1 cellular context compared by ENCODE assay signal in the genomic region with DNA sequence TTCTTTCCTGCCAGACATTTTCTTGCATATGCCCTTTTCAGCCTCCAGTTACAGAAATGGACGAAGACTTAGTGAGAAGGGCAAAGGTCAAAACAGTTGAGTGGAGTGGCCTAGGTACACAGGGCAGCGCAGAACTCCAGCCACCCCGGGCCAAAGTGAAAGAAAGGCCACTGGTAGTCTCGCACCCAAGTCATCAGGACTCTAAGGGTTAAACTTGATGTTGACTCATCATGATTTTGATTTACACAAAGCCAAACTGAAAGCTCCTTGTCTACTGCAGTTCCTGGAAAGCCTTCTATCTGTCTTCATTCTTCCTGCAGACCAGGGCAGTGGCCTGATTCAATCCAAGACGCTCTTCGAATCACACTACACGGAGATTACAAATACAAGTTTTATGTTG.
A peak's percentile ranks its signal among the peaks of the same experiment; 100 is the strongest.
TF ChIP-seq lines count a peak whose summit lies in the region.

No MANE protein-coding gene starts in this region.

TF ChIP-seq in K562, 482 proteins besides CTCF, POLR2A, EP300 and RAD21 (continued from another document and continues in another):
- no peak for TF ChIP-seq FIP1L1 (IDR thresholded peaks at IDR 0.05; ENCODE audit: low read depth, low read length, poor library complexity, severe bottlenecking)
- TF ChIP-seq RFX5 (IDR thresholded peaks at IDR 0.05; ENCODE audit: low read depth, low read length) = no peak
- TF ChIP-seq RCOR1 (IDR thresholded peaks at IDR 0.05; ENCODE audit: borderline replicate concordance in 1 of 2, low read depth in 2 of 2, low read length in 2 of 2) = peak; percentile 95 to 99
- no peak for TF ChIP-seq CBX8 (IDR thresholded peaks at IDR 0.05; ENCODE audit: borderline replicate concordance, extremely low read depth, low read depth, low read length, poor library complexity, severe bottlenecking)
- peak; percentile 95 for TF ChIP-seq MEIS2 (IDR thresholded peaks at IDR 0.05; ENCODE audit: partially characterized antibody)
- 0 out of 4 replicates have a peak, but pooled peaks of 1 of the 2 experiments have one; percentile 15 for TF ChIP-seq SIN3A (IDR thresholded peaks at IDR 0.05; ENCODE audit: borderline replicate concordance in 2 of 2, control insufficient read depth in 1 of 2, low read depth in 2 of 2, low read length in 2 of 2)
- TF ChIP-seq TFAM (CRISPR knock-in tag; conservative IDR thresholded peaks at IDR 0.05) = no peak
- TF ChIP-seq, protein P1, sequence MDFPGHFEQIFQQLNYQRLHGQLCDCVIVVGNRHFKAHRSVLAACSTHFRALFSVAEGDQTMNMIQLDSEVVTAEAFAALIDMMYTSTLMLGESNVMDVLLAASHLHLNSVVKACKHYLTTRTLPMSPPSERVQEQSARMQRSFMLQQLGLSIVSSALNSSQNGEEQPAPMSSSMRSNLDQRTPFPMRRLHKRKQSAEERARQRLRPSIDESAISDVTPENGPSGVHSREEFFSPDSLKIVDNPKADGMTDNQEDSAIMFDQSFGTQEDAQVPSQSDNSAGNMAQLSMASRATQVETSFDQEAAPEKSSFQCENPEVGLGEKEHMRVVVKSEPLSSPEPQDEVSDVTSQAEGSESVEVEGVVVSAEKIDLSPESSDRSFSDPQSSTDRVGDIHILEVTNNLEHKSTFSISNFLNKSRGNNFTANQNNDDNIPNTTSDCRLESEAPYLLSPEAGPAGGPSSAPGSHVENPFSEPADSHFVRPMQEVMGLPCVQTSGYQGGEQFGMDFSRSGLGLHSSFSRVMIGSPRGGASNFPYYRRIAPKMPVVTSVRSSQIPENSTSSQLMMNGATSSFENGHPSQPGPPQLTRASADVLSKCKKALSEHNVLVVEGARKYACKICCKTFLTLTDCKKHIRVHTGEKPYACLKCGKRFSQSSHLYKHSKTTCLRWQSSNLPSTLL (IDR thresholded peaks at IDR 0.05) = no peak
- TF ChIP-seq, protein P2, sequence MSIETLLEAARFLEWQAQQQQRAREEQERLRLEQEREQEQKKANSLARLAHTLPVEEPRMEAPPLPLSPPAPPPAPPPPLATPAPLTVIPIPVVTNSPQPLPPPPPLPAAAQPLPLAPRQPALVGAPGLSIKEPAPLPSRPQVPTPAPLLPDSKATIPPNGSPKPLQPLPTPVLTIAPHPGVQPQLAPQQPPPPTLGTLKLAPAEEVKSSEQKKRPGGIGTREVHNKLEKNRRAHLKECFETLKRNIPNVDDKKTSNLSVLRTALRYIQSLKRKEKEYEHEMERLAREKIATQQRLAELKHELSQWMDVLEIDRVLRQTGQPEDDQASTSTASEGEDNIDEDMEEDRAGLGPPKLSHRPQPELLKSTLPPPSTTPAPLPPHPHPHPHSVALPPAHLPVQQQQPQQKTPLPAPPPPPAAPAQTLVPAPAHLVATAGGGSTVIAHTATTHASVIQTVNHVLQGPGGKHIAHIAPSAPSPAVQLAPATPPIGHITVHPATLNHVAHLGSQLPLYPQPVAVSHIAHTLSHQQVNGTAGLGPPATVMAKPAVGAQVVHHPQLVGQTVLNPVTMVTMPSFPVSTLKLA (conservative IDR thresholded peaks at IDR 0.05) = 0 out of 4 replicates have a peak, but pooled peaks of 1 of the 2 experiments have one; percentile 43
- TF ChIP-seq CBFA2T2 (conservative IDR thresholded peaks at IDR 0.05) = peak; percentile 58
- TF ChIP-seq, protein P3, sequence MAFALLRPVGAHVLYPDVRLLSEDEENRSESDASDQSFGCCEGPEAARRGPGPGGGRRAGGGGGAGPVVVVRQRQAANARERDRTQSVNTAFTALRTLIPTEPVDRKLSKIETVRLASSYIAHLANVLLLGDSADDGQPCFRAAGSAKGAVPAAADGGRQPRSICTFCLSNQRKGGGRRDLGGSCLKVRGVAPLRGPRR (CRISPR knock-in tag; IDR thresholded peaks at IDR 0.05) = no peak
- TF ChIP-seq, protein P4, sequence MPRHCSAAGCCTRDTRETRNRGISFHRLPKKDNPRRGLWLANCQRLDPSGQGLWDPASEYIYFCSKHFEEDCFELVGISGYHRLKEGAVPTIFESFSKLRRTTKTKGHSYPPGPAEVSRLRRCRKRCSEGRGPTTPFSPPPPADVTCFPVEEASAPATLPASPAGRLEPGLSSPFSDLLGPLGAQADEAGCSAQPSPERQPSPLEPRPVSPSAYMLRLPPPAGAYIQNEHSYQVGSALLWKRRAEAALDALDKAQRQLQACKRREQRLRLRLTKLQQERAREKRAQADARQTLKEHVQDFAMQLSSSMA (CRISPR knock-in tag; IDR thresholded peaks at IDR 0.05) = no peak
- TF ChIP-seq ATF7 (IDR thresholded peaks at IDR 0.05) = peak; percentile 45; the same call in 1 of the 2 replicates
- no peak for TF ChIP-seq NR2C1 (IDR thresholded peaks at IDR 0.05)
- TF ChIP-seq NR2C1 (tag; IDR thresholded peaks at IDR 0.05) = peak; percentile 65
- TF ChIP-seq, protein P5, sequence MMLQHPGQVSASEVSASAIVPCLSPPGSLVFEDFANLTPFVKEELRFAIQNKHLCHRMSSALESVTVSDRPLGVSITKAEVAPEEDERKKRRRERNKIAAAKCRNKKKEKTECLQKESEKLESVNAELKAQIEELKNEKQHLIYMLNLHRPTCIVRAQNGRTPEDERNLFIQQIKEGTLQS (IDR thresholded peaks at IDR 0.05) = peak; percentile 85
- TF ChIP-seq, protein P5 (CRISPR knock-in tag; conservative IDR thresholded peaks at IDR 0.05) = no peak
- TF ChIP-seq MCM5 (IDR thresholded peaks at IDR 0.05; ENCODE audit: low read depth) = no peak
- TF ChIP-seq FOXK2 (conservative IDR thresholded peaks at IDR 0.05 in 1 of 2, IDR thresholded peaks at IDR 0.05 in 1 of 2; ENCODE audit: low read depth in 2 of 2) = no peak
- TF ChIP-seq, protein P6, sequence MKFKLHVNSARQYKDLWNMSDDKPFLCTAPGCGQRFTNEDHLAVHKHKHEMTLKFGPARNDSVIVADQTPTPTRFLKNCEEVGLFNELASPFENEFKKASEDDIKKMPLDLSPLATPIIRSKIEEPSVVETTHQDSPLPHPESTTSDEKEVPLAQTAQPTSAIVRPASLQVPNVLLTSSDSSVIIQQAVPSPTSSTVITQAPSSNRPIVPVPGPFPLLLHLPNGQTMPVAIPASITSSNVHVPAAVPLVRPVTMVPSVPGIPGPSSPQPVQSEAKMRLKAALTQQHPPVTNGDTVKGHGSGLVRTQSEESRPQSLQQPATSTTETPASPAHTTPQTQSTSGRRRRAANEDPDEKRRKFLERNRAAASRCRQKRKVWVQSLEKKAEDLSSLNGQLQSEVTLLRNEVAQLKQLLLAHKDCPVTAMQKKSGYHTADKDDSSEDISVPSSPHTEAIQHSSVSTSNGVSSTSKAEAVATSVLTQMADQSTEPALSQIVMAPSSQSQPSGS (CRISPR knock-in tag; IDR thresholded peaks at IDR 0.05) = no peak
- TF ChIP-seq ZNF695 (CRISPR knock-in tag; IDR thresholded peaks at IDR 0.05) = no peak
- TF ChIP-seq SLC30A9 (CRISPR knock-in tag; IDR thresholded peaks at IDR 0.05) = no peak
- TF ChIP-seq, protein P7, sequence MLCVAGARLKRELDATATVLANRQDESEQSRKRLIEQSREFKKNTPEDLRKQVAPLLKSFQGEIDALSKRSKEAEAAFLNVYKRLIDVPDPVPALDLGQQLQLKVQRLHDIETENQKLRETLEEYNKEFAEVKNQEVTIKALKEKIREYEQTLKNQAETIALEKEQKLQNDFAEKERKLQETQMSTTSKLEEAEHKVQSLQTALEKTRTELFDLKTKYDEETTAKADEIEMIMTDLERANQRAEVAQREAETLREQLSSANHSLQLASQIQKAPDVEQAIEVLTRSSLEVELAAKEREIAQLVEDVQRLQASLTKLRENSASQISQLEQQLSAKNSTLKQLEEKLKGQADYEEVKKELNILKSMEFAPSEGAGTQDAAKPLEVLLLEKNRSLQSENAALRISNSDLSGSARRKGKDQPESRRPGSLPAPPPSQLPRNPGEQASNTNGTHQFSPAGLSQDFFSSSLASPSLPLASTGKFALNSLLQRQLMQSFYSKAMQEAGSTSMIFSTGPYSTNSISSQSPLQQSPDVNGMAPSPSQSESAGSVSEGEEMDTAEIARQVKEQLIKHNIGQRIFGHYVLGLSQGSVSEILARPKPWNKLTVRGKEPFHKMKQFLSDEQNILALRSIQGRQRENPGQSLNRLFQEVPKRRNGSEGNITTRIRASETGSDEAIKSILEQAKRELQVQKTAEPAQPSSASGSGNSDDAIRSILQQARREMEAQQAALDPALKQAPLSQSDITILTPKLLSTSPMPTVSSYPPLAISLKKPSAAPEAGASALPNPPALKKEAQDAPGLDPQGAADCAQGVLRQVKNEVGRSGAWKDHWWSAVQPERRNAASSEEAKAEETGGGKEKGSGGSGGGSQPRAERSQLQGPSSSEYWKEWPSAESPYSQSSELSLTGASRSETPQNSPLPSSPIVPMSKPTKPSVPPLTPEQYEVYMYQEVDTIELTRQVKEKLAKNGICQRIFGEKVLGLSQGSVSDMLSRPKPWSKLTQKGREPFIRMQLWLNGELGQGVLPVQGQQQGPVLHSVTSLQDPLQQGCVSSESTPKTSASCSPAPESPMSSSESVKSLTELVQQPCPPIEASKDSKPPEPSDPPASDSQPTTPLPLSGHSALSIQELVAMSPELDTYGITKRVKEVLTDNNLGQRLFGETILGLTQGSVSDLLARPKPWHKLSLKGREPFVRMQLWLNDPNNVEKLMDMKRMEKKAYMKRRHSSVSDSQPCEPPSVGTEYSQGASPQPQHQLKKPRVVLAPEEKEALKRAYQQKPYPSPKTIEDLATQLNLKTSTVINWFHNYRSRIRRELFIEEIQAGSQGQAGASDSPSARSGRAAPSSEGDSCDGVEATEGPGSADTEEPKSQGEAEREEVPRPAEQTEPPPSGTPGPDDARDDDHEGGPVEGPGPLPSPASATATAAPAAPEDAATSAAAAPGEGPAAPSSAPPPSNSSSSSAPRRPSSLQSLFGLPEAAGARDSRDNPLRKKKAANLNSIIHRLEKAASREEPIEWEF (CRISPR knock-in tag; IDR thresholded peaks at IDR 0.05) = no peak
- peak; percentile 68 for TF ChIP-seq NCOR1 (IDR thresholded peaks at IDR 0.05)
- TF ChIP-seq, protein P8, sequence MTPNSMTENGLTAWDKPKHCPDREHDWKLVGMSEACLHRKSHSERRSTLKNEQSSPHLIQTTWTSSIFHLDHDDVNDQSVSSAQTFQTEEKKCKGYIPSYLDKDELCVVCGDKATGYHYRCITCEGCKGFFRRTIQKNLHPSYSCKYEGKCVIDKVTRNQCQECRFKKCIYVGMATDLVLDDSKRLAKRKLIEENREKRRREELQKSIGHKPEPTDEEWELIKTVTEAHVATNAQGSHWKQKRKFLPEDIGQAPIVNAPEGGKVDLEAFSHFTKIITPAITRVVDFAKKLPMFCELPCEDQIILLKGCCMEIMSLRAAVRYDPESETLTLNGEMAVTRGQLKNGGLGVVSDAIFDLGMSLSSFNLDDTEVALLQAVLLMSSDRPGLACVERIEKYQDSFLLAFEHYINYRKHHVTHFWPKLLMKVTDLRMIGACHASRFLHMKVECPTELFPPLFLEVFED (CRISPR knock-in tag; conservative IDR thresholded peaks at IDR 0.05) = no peak
- peak; percentile 74 for TF ChIP-seq C11orf30 (IDR thresholded peaks at IDR 0.05; ENCODE audit: low read depth)
- peak; percentile 45; the same call in 1 of the 2 replicates for TF ChIP-seq TEAD4 (IDR thresholded peaks at IDR 0.05; ENCODE audit: low read length)
- no peak for TF ChIP-seq TEAD4 (CRISPR knock-in tag; IDR thresholded peaks at IDR 0.05; ENCODE audit: borderline replicate concordance)
- TF ChIP-seq, protein P9, sequence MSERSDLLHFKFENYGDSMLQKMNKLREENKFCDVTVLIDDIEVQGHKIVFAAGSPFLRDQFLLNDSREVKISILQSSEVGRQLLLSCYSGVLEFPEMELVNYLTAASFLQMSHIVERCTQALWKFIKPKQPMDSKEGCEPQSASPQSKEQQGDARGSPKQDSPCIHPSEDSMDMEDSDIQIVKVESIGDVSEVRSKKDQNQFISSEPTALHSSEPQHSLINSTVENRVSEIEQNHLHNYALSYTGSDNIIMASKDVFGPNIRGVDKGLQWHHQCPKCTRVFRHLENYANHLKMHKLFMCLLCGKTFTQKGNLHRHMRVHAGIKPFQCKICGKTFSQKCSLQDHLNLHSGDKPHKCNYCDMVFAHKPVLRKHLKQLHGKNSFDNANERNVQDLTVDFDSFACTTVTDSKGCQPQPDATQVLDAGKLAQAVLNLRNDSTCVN (CRISPR knock-in tag; IDR thresholded peaks at IDR 0.05) = no peak
- TF ChIP-seq, protein P10, sequence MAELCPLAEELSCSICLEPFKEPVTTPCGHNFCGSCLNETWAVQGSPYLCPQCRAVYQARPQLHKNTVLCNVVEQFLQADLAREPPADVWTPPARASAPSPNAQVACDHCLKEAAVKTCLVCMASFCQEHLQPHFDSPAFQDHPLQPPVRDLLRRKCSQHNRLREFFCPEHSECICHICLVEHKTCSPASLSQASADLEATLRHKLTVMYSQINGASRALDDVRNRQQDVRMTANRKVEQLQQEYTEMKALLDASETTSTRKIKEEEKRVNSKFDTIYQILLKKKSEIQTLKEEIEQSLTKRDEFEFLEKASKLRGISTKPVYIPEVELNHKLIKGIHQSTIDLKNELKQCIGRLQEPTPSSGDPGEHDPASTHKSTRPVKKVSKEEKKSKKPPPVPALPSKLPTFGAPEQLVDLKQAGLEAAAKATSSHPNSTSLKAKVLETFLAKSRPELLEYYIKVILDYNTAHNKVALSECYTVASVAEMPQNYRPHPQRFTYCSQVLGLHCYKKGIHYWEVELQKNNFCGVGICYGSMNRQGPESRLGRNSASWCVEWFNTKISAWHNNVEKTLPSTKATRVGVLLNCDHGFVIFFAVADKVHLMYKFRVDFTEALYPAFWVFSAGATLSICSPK (IDR thresholded peaks at IDR 0.05; ENCODE audit: borderline replicate concordance) = no peak
- peak; percentile 27; the same call in 1 of the 2 replicates for TF ChIP-seq ZFX (CRISPR knock-in tag; IDR thresholded peaks at IDR 0.05)
- TF ChIP-seq, protein P11, sequence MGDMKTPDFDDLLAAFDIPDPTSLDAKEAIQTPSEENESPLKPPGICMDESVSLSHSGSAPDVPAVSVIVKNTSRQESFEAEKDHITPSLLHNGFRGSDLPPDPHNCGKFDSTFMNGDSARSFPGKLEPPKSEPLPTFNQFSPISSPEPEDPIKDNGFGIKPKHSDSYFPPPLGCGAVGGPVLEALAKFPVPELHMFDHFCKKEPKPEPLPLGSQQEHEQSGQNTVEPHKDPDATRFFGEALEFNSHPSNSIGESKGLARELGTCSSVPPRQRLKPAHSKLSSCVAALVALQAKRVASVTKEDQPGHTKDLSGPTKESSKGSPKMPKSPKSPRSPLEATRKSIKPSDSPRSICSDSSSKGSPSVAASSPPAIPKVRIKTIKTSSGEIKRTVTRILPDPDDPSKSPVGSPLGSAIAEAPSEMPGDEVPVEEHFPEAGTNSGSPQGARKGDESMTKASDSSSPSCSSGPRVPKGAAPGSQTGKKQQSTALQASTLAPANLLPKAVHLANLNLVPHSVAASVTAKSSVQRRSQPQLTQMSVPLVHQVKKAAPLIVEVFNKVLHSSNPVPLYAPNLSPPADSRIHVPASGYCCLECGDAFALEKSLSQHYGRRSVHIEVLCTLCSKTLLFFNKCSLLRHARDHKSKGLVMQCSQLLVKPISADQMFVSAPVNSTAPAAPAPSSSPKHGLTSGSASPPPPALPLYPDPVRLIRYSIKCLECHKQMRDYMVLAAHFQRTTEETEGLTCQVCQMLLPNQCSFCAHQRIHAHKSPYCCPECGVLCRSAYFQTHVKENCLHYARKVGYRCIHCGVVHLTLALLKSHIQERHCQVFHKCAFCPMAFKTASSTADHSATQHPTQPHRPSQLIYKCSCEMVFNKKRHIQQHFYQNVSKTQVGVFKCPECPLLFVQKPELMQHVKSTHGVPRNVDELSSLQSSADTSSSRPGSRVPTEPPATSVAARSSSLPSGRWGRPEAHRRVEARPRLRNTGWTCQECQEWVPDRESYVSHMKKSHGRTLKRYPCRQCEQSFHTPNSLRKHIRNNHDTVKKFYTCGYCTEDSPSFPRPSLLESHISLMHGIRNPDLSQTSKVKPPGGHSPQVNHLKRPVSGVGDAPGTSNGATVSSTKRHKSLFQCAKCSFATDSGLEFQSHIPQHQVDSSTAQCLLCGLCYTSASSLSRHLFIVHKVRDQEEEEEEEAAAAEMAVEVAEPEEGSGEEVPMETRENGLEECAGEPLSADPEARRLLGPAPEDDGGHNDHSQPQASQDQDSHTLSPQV (IDR thresholded peaks at IDR 0.05) = no peak
- no peak for TF ChIP-seq ILF3 (IDR thresholded peaks at IDR 0.05; ENCODE audit: borderline replicate concordance)
